19 cellular contexts compared by ENCODE assay signal in genomic region chr2:181613241-181613640, GRCh38. TPM values are rescaled to one million over a fixed set of nuclear protein-coding genes. Genes with fewer than 3 reads are reported as not detected.
"Had no signal": no experiment of that assay in that cellular context is flagged by ENCODE, and none has a peak within 500 bp of the region (broad histone marks: within the 10 kb centered on the region; RNA-seq: fewer than 3 reads in every experiment).

No MANE protein-coding gene starts in this region.

- H3K4me3 ChIP-seq: body of pancreas, gastroesophageal sphincter, heart right ventricle, mucosa of descending colon had no signal

- H3K4me1 Mint-ChIP-seq: activated T-helper 17 cell treated with anti-CD3 and anti-CD28 coated beads, Interleukin-2, amount 50 U/mL, for 72 hours; neural crest cell; stimulated activated naive B cell treated with anti-CD40 and anti-IgM and Interleukin-4, amounts not matched to agents 10 μg/mL and 1 μg/mL and 100 μg/mL, for 72 hours had no signal

- H3K4me3 Mint-ChIP-seq: activated CD8-positive, alpha-beta T cell treated with anti-CD3 and anti-CD28 coated beads for 36 hours; activated naive CD8-positive, alpha-beta T cell treated with anti-CD3 and anti-CD28 coated beads, Interleukin-2, amount 10 ng/mL, durations not matched to agents 7 days and 5 days; activated T-helper 17 cell treated with anti-CD3 and anti-CD28 coated beads, Interleukin-2, amount 50 U/mL, for 72 hours; naive B cell; neural crest cell; stimulated activated naive B cell treated with anti-CD40 and anti-IgM and Interleukin-4, amounts not matched to agents 10 μg/mL and 1 μg/mL and 100 μg/mL, for 72 hours; WTC11 had no signal

- H3K27me3 ChIP-seq: body of pancreas, gastroesophageal sphincter, heart right ventricle had no signal

- H3K27ac Mint-ChIP-seq: activated CD8-positive, alpha-beta T cell treated with anti-CD3 and anti-CD28 coated beads for 36 hours; activated naive CD8-positive, alpha-beta T cell treated with anti-CD3 and anti-CD28 coated beads, Interleukin-2, amount 10 ng/mL, durations not matched to agents 7 days and 5 days; activated T-helper 17 cell treated with anti-CD3 and anti-CD28 coated beads, Interleukin-2, amount 50 U/mL, for 72 hours; naive B cell; progenitor cell of endocrine pancreas; stimulated activated naive B cell treated with anti-CD40 and anti-IgM and Interleukin-4, amounts not matched to agents 10 μg/mL and 1 μg/mL and 100 μg/mL, for 72 hours; WTC11 had no signal

- ATAC-seq: activated CD8-positive, alpha-beta T cell treated with anti-CD3 and anti-CD28 coated beads for 36 hours; activated T-helper 17 cell treated with anti-CD3 and anti-CD28 coated beads, Interleukin-2, amount 50 U/mL, for 72 hours; body of pancreas; gastroesophageal sphincter; heart right ventricle; left ventricle myocardium superior; mucosa of descending colon; stimulated activated naive B cell treated with anti-CD40 and anti-IgM and Interleukin-4, amounts not matched to agents 10 μg/mL and 1 μg/mL and 100 μg/mL, for 72 hours; WTC11 had no signal

- H3K36me3 ChIP-seq: gastroesophageal sphincter, heart right ventricle had no signal

- H3K27ac ChIP-seq: body of pancreas, gastroesophageal sphincter, heart right ventricle had no signal

- H3K36me3 Mint-ChIP-seq: naive B cell; stimulated activated naive B cell treated with anti-CD40 and anti-IgM and Interleukin-4, amounts not matched to agents 10 μg/mL and 1 μg/mL and 100 μg/mL, for 72 hours; WTC11 had no signal

- H3K9me3 Mint-ChIP-seq: activated CD8-positive, alpha-beta T cell treated with anti-CD3 and anti-CD28 coated beads for 36 hours; activated naive CD8-positive, alpha-beta T cell treated with anti-CD3 and anti-CD28 coated beads, Interleukin-2, amount 10 ng/mL, durations not matched to agents 7 days and 5 days; activated T-helper 17 cell treated with anti-CD3 and anti-CD28 coated beads, Interleukin-2, amount 50 U/mL, for 72 hours; naive B cell; neural crest cell; stimulated activated naive B cell treated with anti-CD40 and anti-IgM and Interleukin-4, amounts not matched to agents 10 μg/mL and 1 μg/mL and 100 μg/mL, for 72 hours; WTC11 had no signal

- H3K4me1 ChIP-seq: body of pancreas, gastroesophageal sphincter, heart right ventricle had no signal

- H3K27me3 Mint-ChIP-seq: activated CD8-positive, alpha-beta T cell treated with anti-CD3 and anti-CD28 coated beads for 36 hours; naive B cell; progenitor cell of endocrine pancreas; stimulated activated naive B cell treated with anti-CD40 and anti-IgM and Interleukin-4, amounts not matched to agents 10 μg/mL and 1 μg/mL and 100 μg/mL, for 72 hours had no signal

- DNase-seq: activated CD4-positive, alpha-beta T cell treated with anti-CD3 and anti-CD28 coated beads for 48 hours; activated CD8-positive, alpha-beta T cell treated with anti-CD3 and anti-CD28 coated beads for 36 hours; activated naive CD4-positive, alpha-beta T cell; activated naive CD8-positive, alpha-beta T cell treated with anti-CD3 and anti-CD28 coated beads, Interleukin-2, amount 10 ng/mL, durations not matched to agents 7 days and 5 days; activated T-cell treated with anti-CD3 and anti-CD28 coated beads, Interleukin-2, amount 50 U/mL, for 1 hour; body of pancreas; heart right ventricle; kidney glomerular epithelial cell; left ventricle myocardium superior; mucosa of descending colon; naive B cell; stimulated activated naive B cell treated with anti-CD40 and anti-IgM and Interleukin-4, amounts not matched to agents 10 μg/mL and 1 μg/mL and 100 μg/mL, for 72 hours had no signal

- H3K9me3 ChIP-seq: body of pancreas, gastroesophageal sphincter, heart right ventricle, mucosa of descending colon had no signal

RNA-seq across cellular contexts. Expression of gene CERKL, which starts 43.7 kb away (rescaled TPM):
- total RNA-seq: activated naive CD8-positive, alpha-beta T cell treated with anti-CD3 and anti-CD28 coated beads, Interleukin-2, amount 10 ng/mL, durations not matched to agents 7 days and 5 days; activated T-helper 17 cell treated with anti-CD3 and anti-CD28 coated beads, Interleukin-2, amount 50 U/mL, for 72 hours; dermis microvascular lymphatic vessel endothelial cell; heart right ventricle; left ventricle myocardium superior; osteoblast had no signal
